In genomic region chr5:86679529-86679928, GRCh38 we compare ENCODE assay signal across 8 cellular contexts.
DNase-seq lines count a peak whose midpoint lies in the region; ATAC-seq and TF ChIP-seq lines count a peak whose summit lies in the region.

No MANE protein-coding gene starts in this region.

- H3K4me2 ChIP-seq in DOHH2 (ENCODE audit: low read length): no peak overlapping the region

- TF ChIP-seq POLR2A in erythroblast (IDR thresholded peaks at IDR 0.05; ENCODE audit: low read length): no peak

- DNase-seq in LNCaP clone FGC (ENCODE audit: low read depth) (peak; percentile 82), SHP77 treated with DMSO at 0.1 percent for 48 hours (lab: John Stamatoyannopoulos, UW) (peak; percentile 35), erythroblast (lab: John Stamatoyannopoulos, UW) (peak; percentile 70 to 73), NCI-H187 treated with DMSO at 0.1 percent for 48 hours (lab: John Stamatoyannopoulos, UW) (no peak)
- DNase-seq in activated T-helper 1 cell treated with anti-CD3 and anti-CD28 coated beads, Interleukin-12 subunit alpha, Interleukin-12 subunit beta, Interleukin-2, Interleukin-4 antibody, amounts not matched to agents 30 ng/mL and 10 ng/mL and 1 ng/mL, durations not matched to agents 14 hours and 24 hours and 36 hours (ENCODE audit: low spot score): no peak

- TF ChIP-seq CTCF in DOHH2 (IDR thresholded peaks at IDR 0.05; ENCODE audit: low read depth, low read length, poor library complexity, severe bottlenecking): peak; percentile 60
- peak; percentile 77 for TF ChIP-seq CTCF in LNCaP clone FGC (IDR thresholded peaks at IDR 0.05; ENCODE audit: control insufficient read depth, extremely low read depth, insufficient read depth)
- peak; percentile 55 to 67 (median 55) for TF ChIP-seq CTCF in nephron (IDR thresholded peaks at IDR 0.05; ENCODE audit: unreplicated experiment in 3 of 3)

- intact Hi-C loops in activated T-helper 1 cell treated with anti-CD3 and anti-CD28 coated beads, Interleukin-12 subunit alpha, Interleukin-12 subunit beta, Interleukin-2, Interleukin-4 antibody, amounts not matched to agents 30 ng/mL and 10 ng/mL and 1 ng/mL, durations not matched to agents 14 hours and 24 hours and 36 hours (cut with micrococcal nuclease): no loop called here

- no peaks in the 10 kb centered on the region for H3K27me3 Mint-ChIP-seq in nephron (ENCODE audit: low read depth)
- no peaks in the 10 kb centered on the region for H3K27me3 Mint-ChIP-seq in activated T-helper 1 cell treated with anti-CD3 and anti-CD28 coated beads, Interleukin-12 subunit alpha, Interleukin-12 subunit beta, Interleukin-2, Interleukin-4 antibody, amounts not matched to agents 30 ng/mL and 10 ng/mL and 1 ng/mL, durations not matched to agents 14 hours and 24 hours and 36 hours (ENCODE audit: insufficient read depth)

- no peak overlapping the region for H3K4me3 Mint-ChIP-seq in nephron
- no peak overlapping the region for H3K4me3 Mint-ChIP-seq in activated T-helper 1 cell treated with anti-CD3 and anti-CD28 coated beads, Interleukin-12 subunit alpha, Interleukin-12 subunit beta, Interleukin-2, Interleukin-4 antibody, amounts not matched to agents 30 ng/mL and 10 ng/mL and 1 ng/mL, durations not matched to agents 14 hours and 24 hours and 36 hours

- H3K9me2 ChIP-seq in DOHH2 (replicated peaks; ENCODE audit: control insufficient read depth, low read length): no peaks in the 10 kb centered on the region

- H3K4me1 ChIP-seq in DOHH2 (ENCODE audit: control insufficient read depth, low read length): no peaks in the 10 kb centered on the region

- no peak overlapping the region for H3K4me3 ChIP-seq in DOHH2 (ENCODE audit: low read length)
- no peak overlapping the region for H3K4me3 ChIP-seq in LNCaP clone FGC (ENCODE audit: low read depth, low read length)

- peaks cover 8% of the 10 kb centered on the region for H3K4me1 Mint-ChIP-seq in nephron
- H3K4me1 Mint-ChIP-seq in activated T-helper 1 cell treated with anti-CD3 and anti-CD28 coated beads, Interleukin-12 subunit alpha, Interleukin-12 subunit beta, Interleukin-2, Interleukin-4 antibody, amounts not matched to agents 30 ng/mL and 10 ng/mL and 1 ng/mL, durations not matched to agents 14 hours and 24 hours and 36 hours (ENCODE audit: low read depth): no peaks in the 10 kb centered on the region

- no peak overlapping the region for H3K27ac ChIP-seq in DOHH2 (ENCODE audit: low read depth, low read length)

- no peaks in the 10 kb centered on the region for H3K36me3 ChIP-seq in DOHH2 (ENCODE audit: control insufficient read depth, low read length)

- peak overlapping the region; percentile 13 to 55 (median 20) for H3K27ac Mint-ChIP-seq in nephron
- no peak overlapping the region for H3K27ac Mint-ChIP-seq in activated T-helper 1 cell treated with anti-CD3 and anti-CD28 coated beads, Interleukin-12 subunit alpha, Interleukin-12 subunit beta, Interleukin-2, Interleukin-4 antibody, amounts not matched to agents 30 ng/mL and 10 ng/mL and 1 ng/mL, durations not matched to agents 14 hours and 24 hours and 36 hours

- no peaks in the 10 kb centered on the region for H3K9me3 ChIP-seq in DOHH2 (ENCODE audit: control insufficient read depth, insufficient read depth, low read length)

- ATAC-seq in GM21737 (IDR thresholded peaks at IDR 0.05; ENCODE audit: unreplicated experiment): peak; percentile 66

- H3F3A ChIP-seq in DOHH2 (ENCODE audit: control insufficient read depth, insufficient read depth): no peaks in the 10 kb centered on the region

- H3K79me2 ChIP-seq in DOHH2 (ENCODE audit: control insufficient read depth, low read length): no peaks in the 10 kb centered on the region

- H3K36me3 Mint-ChIP-seq in nephron (ENCODE audit: low read depth): no peaks in the 10 kb centered on the region
- H3K36me3 Mint-ChIP-seq in activated T-helper 1 cell treated with anti-CD3 and anti-CD28 coated beads, Interleukin-12 subunit alpha, Interleukin-12 subunit beta, Interleukin-2, Interleukin-4 antibody, amounts not matched to agents 30 ng/mL and 10 ng/mL and 1 ng/mL, durations not matched to agents 14 hours and 24 hours and 36 hours (ENCODE audit: low read depth): no peaks in the 10 kb centered on the region

- no peaks in the 10 kb centered on the region for H3K27me3 ChIP-seq in DOHH2 (ENCODE audit: control insufficient read depth, low read length)

- no peaks in the 10 kb centered on the region for H3K9me3 Mint-ChIP-seq in nephron
- no peaks in the 10 kb centered on the region for H3K9me3 Mint-ChIP-seq in activated T-helper 1 cell treated with anti-CD3 and anti-CD28 coated beads, Interleukin-12 subunit alpha, Interleukin-12 subunit beta, Interleukin-2, Interleukin-4 antibody, amounts not matched to agents 30 ng/mL and 10 ng/mL and 1 ng/mL, durations not matched to agents 14 hours and 24 hours and 36 hours

- H4K20me1 ChIP-seq in DOHH2 (ENCODE audit: control insufficient read depth, insufficient read depth, low read depth, low read length): no peaks in the 10 kb centered on the region

Comparison
In these comparisons a context has a peak if more than half of its experiments do, and no peak if none do; other contexts are left out.
1. DNase-seq: peak in LNCaP clone FGC (single experiment), SHP77 treated with DMSO at 0.1 percent for 48 hours (single experiment) and erythroblast (2 of 2); none in activated T-helper 1 cell treated with anti-CD3 and anti-CD28 coated beads, Interleukin-12 subunit alpha, Interleukin-12 subunit beta, Interleukin-2, Interleukin-4 antibody, amounts not matched to agents 30 ng/mL and 10 ng/mL and 1 ng/mL, durations not matched to agents 14 hours and 24 hours and 36 hours (single experiment) and NCI-H187 treated with DMSO at 0.1 percent for 48 hours (single experiment).
2. Peak in every context shown above with its lines, with median percentiles within 50 percentile points of each other: CTCF ChIP-seq.